In genomic region chr11:115184901-115185300, GRCh38 we compare ENCODE assay signal across 16 cellular contexts.
A peak's percentile ranks its signal among the peaks of the same experiment; 100 is the strongest.
DNase-seq lines count a peak whose midpoint lies in the region; ATAC-seq, FAIRE-seq and TF ChIP-seq lines count a peak whose summit lies in the region.
"Had no signal": no experiment of that assay in that cellular context is flagged by ENCODE, and none has a peak within 500 bp of the region (broad histone marks: within the 10 kb centered on the region; RNA-seq: fewer than 3 reads in every experiment).

No MANE protein-coding gene starts in this region.

- TF ChIP-seq POLR2A in heart left ventricle (IDR thresholded peaks at IDR 0.05) = no peak
- peak in 1 of 2 donors; percentile 31 for TF ChIP-seq POLR2A in thyroid gland (IDR thresholded peaks at IDR 0.05)

- ATAC-seq in heart left ventricle (peak in 3 of 4 donors; percentile 47 to 54 (median 53)), Right ventricle myocardium inferior (no peak), heart right ventricle (peak in 6 of 8 donors; percentile 21 to 48 (median 42)), left lung (peak; percentile 27), HG02759 (IDR thresholded peaks at IDR 0.05; ENCODE audit: unreplicated experiment) (no peak)
- no peak for ATAC-seq in stimulated activated naive CD8-positive, alpha-beta T cell treated with anti-CD3 and anti-CD28 coated beads, Interleukin-15, Interleukin-2, amounts not matched to agents 100 U/mL and 50 U/mL, for 24 hours
- ATAC-seq: GM12878 had no signal

- 60 to 74% (median 63%) methylated on average over 5 of the region's 5 CpGs for whole genome bisulfite sequencing in heart left ventricle, 4 donors
- WGBS in heart right ventricle, 2 donors = 54 to 64% methylated on average over 5 of the region's 5 CpGs
- WGBS in thyroid gland, 2 donors = 32 to 48% methylated on average over 5 of the region's 5 CpGs

- FAIRE-seq in GM19239 (lab: Jason Lieb, UNC) = no peak
- FAIRE-seq: GM12878, GM18507, H1 had no signal

- H3K4me1 ChIP-seq in heart left ventricle (peaks cover 0 to 35% (median 3%) of the 10 kb centered on the region in 12 donors), heart right ventricle (peaks cover 0 to 24% (median 10%) of the 10 kb centered on the region in 9 donors), left lung (no peaks in the 10 kb centered on the region), thyroid gland (peaks cover 73 to 78% of the 10 kb centered on the region in 2 donors)

- no peak overlapping the region for H3K4me3 ChIP-seq in heart left ventricle
- H3K4me3 ChIP-seq in heart right ventricle = no peak overlapping the region
- no peak overlapping the region for H3K4me3 ChIP-seq in left lung
- H3K4me3 ChIP-seq in thyroid gland (replicated peaks in 1 of 3) = no peak overlapping the region
- H3K4me3 ChIP-seq: GM12878, HAP-1 had no signal

- H3K27me3 ChIP-seq in heart left ventricle (no peaks in the 10 kb centered on the region), heart right ventricle (no peaks in the 10 kb centered on the region), left lung (no peaks in the 10 kb centered on the region), thyroid gland (no peaks in the 10 kb centered on the region)

- DNase-seq in heart left ventricle (no peak), Right ventricle myocardium inferior (ENCODE audit: missing footprints) (no peak), heart right ventricle (peak in 1 of 2 donors; percentile 12), left lung (no peak), thyroid gland (peak; percentile 48 to 54), GM19239 (ENCODE audit: insufficient read length, low spot score) (no peak)
- DNase-seq in stimulated activated naive CD8-positive, alpha-beta T cell treated with anti-CD3 and anti-CD28 coated beads, Interleukin-15, Interleukin-2, amounts not matched to agents 100 U/mL and 50 U/mL, for 24 hours = no peak
- DNase-seq: ACHN; CD4-positive, alpha-beta memory T cell; DMS79 had no signal

- H3K9me3 ChIP-seq in heart left ventricle (no peaks in the 10 kb centered on the region), heart right ventricle (no peaks in the 10 kb centered on the region), left lung (no peaks in the 10 kb centered on the region), thyroid gland (no peaks in the 10 kb centered on the region)
- H3K9me3 ChIP-seq: HAP-1 had no signal

- TF ChIP-seq CTCF in heart left ventricle (IDR thresholded peaks at IDR 0.05) (no peak), heart right ventricle (IDR thresholded peaks at IDR 0.05) (no peak), left lung (IDR thresholded peaks at IDR 0.05) (no peak), thyroid gland (IDR thresholded peaks at IDR 0.05) (no peak)

- H3K36me3 ChIP-seq in heart left ventricle (no peaks in the 10 kb centered on the region), heart right ventricle (no peaks in the 10 kb centered on the region), left lung (no peaks in the 10 kb centered on the region), thyroid gland (no peaks in the 10 kb centered on the region)
- H3K36me3 ChIP-seq: HAP-1 had no signal

- intact Hi-C loops in heart left ventricle (cut with DNase I) (no loop called here), Right ventricle myocardium inferior (cut with DNase I) (loop anchor here (10.0 kb wide), 2 partner anchors 110 to 320 kb away; partner anchors contain the start of gene CADM1), heart right ventricle (cut with DNase I) (no loop called here), left lung (cut with DNase I) (no loop called here), thyroid gland (cut with DNase I) (no loop called here)

- H3K27ac ChIP-seq in heart left ventricle = peak overlapping the region in 7 of 12 donors; percentile 6 to 65 (median 39)
- peak overlapping the region in 7 of 10 donors; percentile 26 to 72 (median 48) for H3K27ac ChIP-seq in heart right ventricle
- no peak overlapping the region for H3K27ac ChIP-seq in left lung
- H3K27ac ChIP-seq in thyroid gland = peak overlapping the region; percentile 40 to 96 (median 95)
- H3K27ac ChIP-seq: C4-2B had no signal

Comparison
In these comparisons a context has a peak if more than half of its experiments do, and no peak if none do; other contexts are left out.
1. ATAC-seq: peak in heart left ventricle (3 of 4), heart right ventricle (6 of 8) and left lung (single experiment); none in Right ventricle myocardium inferior (single experiment), stimulated activated naive CD8-positive, alpha-beta T cell treated with anti-CD3 and anti-CD28 coated beads, Interleukin-15, Interleukin-2, amounts not matched to agents 100 U/mL and 50 U/mL, for 24 hours (single experiment) and HG02759 (single experiment).
2. DNase-seq: peak in thyroid gland (2 of 2); none in heart left ventricle (0 of 5), Right ventricle myocardium inferior (single experiment), left lung (0 of 2), GM19239 (single experiment) and stimulated activated naive CD8-positive, alpha-beta T cell treated with anti-CD3 and anti-CD28 coated beads, Interleukin-15, Interleukin-2, amounts not matched to agents 100 U/mL and 50 U/mL, for 24 hours (single experiment).
3. H3K27ac ChIP-seq: peak in heart left ventricle (7 of 12), heart right ventricle (7 of 10) and thyroid gland (3 of 3); none in left lung (0 of 2).